ENCODE assay signal across 8 cellular contexts in genomic region chr1:151510957-151511635, GRCh38. TPM values are rescaled to one million over a fixed set of nuclear protein-coding genes. Genes with fewer than 3 reads are reported as not detected.
A peak's percentile ranks its signal among the peaks of the same experiment; 100 is the strongest.
DNase-seq lines count a peak whose midpoint lies in the region; ATAC-seq, FAIRE-seq and TF ChIP-seq lines count a peak whose summit lies in the region.

A gene with protein sequence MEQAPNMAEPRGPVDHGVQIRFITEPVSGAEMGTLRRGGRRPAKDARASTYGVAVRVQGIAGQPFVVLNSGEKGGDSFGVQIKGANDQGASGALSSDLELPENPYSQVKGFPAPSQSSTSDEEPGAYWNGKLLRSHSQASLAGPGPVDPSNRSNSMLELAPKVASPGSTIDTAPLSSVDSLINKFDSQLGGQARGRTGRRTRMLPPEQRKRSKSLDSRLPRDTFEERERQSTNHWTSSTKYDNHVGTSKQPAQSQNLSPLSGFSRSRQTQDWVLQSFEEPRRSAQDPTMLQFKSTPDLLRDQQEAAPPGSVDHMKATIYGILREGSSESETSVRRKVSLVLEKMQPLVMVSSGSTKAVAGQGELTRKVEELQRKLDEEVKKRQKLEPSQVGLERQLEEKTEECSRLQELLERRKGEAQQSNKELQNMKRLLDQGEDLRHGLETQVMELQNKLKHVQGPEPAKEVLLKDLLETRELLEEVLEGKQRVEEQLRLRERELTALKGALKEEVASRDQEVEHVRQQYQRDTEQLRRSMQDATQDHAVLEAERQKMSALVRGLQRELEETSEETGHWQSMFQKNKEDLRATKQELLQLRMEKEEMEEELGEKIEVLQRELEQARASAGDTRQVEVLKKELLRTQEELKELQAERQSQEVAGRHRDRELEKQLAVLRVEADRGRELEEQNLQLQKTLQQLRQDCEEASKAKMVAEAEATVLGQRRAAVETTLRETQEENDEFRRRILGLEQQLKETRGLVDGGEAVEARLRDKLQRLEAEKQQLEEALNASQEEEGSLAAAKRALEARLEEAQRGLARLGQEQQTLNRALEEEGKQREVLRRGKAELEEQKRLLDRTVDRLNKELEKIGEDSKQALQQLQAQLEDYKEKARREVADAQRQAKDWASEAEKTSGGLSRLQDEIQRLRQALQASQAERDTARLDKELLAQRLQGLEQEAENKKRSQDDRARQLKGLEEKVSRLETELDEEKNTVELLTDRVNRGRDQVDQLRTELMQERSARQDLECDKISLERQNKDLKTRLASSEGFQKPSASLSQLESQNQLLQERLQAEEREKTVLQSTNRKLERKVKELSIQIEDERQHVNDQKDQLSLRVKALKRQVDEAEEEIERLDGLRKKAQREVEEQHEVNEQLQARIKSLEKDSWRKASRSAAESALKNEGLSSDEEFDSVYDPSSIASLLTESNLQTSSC (plus strand): TSS chr1:151511387. CDS start chr1:151518520, 7,133 bp downstream.

- 0 out of 7 replicates have a peak, but pooled peaks cover 0 to 3% (median 0%) of the 10 kb centered on the region in 4 experiments for H3K27me3 ChIP-seq in H1 (replicated peaks in 1 of 4; ENCODE audit: control insufficient read depth in 3 of 4, extremely low read depth in 1 of 4, insufficient read depth in 3 of 4, low read length in 3 of 4)

- 0 out of 2 replicates have a peak within 1 kb of the TSS, but pooled peaks have one; percentile 88 for H2AK5ac ChIP-seq in H1 (ENCODE audit: low read depth, low read length)

- CTCF ChIA-PET in activated CD8-positive, alpha-beta memory T cell treated with anti-CD3 and anti-CD28 coated beads, Interleukin-2, amount 10 ng/mL, durations not matched to agents 7 days and 5 days (lab: Charles Lee) = interaction anchor here (1.1 to 2.2 kb wide), 3 partner anchors 29 to 325 kb away, joined by 3 to 8 read pairs (median 7); partner anchors contain the start of gene TUFT1
- CTCF ChIA-PET in H1 (lab: Charles Lee; ENCODE audit: partially characterized antibody) = interaction anchor here (1.0 to 1.5 kb wide), 4 partner anchors 22 to 66 kb away, joined by 3 read pairs; no protein-coding TSS in a partner anchor

- peak within 1 kb of the TSS; percentile 80 to 85 (median 84) for H3K4me3 ChIP-seq in H1 (ENCODE audit: extremely low read depth in 1 of 4, insufficient read depth in 2 of 4, low read depth in 3 of 4, low read length in 4 of 4)

- H4K20me1 ChIP-seq in H1 (replicated peaks in 1 of 2; ENCODE audit: control insufficient read depth in 1 of 2, insufficient read depth in 2 of 2, low read length in 2 of 2) = peaks cover 0 to 2% of the 10 kb centered on the region in 2 experiments

- POLR2A ChIA-PET in H1 (lab: Charles Lee; ENCODE audit: partially characterized antibody) = interaction anchor here (0.6 to 17.1 kb wide), 12 partner anchors 8 to 227 kb away, joined by 3 to 283 read pairs (median 5); partner anchors contain the start of gene TUFT1

- peak within 1 kb of the TSS; percentile 83 for H3K18ac ChIP-seq in H1 (ENCODE audit: extremely low read depth, low read length)

- peak within 1 kb of the TSS; percentile 47 for H2BK120ac ChIP-seq in H1 (replicated peaks; ENCODE audit: low read depth, low read length)

- H3K56ac ChIP-seq in H1 (replicated peaks; ENCODE audit: insufficient read length, low read depth, low read length) = peak within 1 kb of the TSS; percentile 62

- TF ChIP-seq EP300 in H1 (IDR thresholded peaks at IDR 0.05; ENCODE audit: borderline replicate concordance in 1 of 2, low read depth in 2 of 2, low read length in 2 of 2) = no peak

- peak within 1 kb of the TSS; percentile 75 for H3K4me3 Mint-ChIP-seq in activated CD8-positive, alpha-beta memory T cell treated with anti-CD3 and anti-CD28 coated beads, Interleukin-2, amount 10 ng/mL, durations not matched to agents 7 days and 5 days

- H3K36me3 ChIP-seq in H1 (ENCODE audit: control insufficient read depth in 2 of 4, insufficient read depth in 4 of 4, low read length in 3 of 4) = no peaks in the 10 kb centered on the region

- H4K8ac ChIP-seq in H1 (ENCODE audit: extremely low read depth, insufficient read depth, low read length) = peak within 1 kb of the TSS; percentile 31

- H3K4me2 ChIP-seq in H1 (ENCODE audit: insufficient read depth in 1 of 2, low read depth in 2 of 2, low read length in 2 of 2) = peak within 1 kb of the TSS; percentile 83 to 98

- H3K23ac ChIP-seq in H1 (ENCODE audit: insufficient read length) = no peak within 1 kb of the TSS

- peak within 1 kb of the TSS; percentile 56 to 94 (median 83) for H3K9ac ChIP-seq in H1 (replicated peaks in 1 of 4; ENCODE audit: extremely low read depth in 1 of 4, low read depth in 3 of 4, low read length in 3 of 4)

- TF ChIP-seq RAD21 in H1 (IDR thresholded peaks at IDR 0.05 in 1 of 2, conservative IDR thresholded peaks at IDR 0.05 in 1 of 2; ENCODE audit: low read depth in 2 of 2, low read length in 2 of 2) = no peak

- H3K36me3 Mint-ChIP-seq in activated CD8-positive, alpha-beta memory T cell treated with anti-CD3 and anti-CD28 coated beads, Interleukin-2, amount 10 ng/mL, durations not matched to agents 7 days and 5 days = no peaks in the 10 kb centered on the region

- H3K14ac ChIP-seq in H1 (ENCODE audit: insufficient read length) = no peak within 1 kb of the TSS

- H2BK12ac ChIP-seq in H1 (ENCODE audit: low read depth, low read length) = peak within 1 kb of the TSS; percentile 97; the same call in 1 of the 2 replicates

- 3% methylated on average over 47 of the region's 68 CpGs; no CpG with 5 or more reads in 1 of the 2 experiments for WGBS in H1 (ENCODE audit: extremely low coverage in 1 of 2, insufficient coverage in 1 of 2, insufficient read length in 1 of 2, insufficient replicate concordance in 2 of 2, low coverage in 1 of 2, low lambda C conversion rate in 2 of 2, missing lambda C conversion rate in 1 of 2), 2 experiments

- FAIRE-seq in H1 (lab: Jason Lieb, UNC) = no peak

- no peak within 1 kb of the TSS for H2BK20ac ChIP-seq in H1 (ENCODE audit: low read length)

- H2BK15ac ChIP-seq in H1 (ENCODE audit: low read length) = peak within 1 kb of the TSS; percentile 72; the same call in 1 of the 2 replicates

- no peaks in the 10 kb centered on the region for H3K9me3 Mint-ChIP-seq in activated CD8-positive, alpha-beta memory T cell treated with anti-CD3 and anti-CD28 coated beads, Interleukin-2, amount 10 ng/mL, durations not matched to agents 7 days and 5 days (ENCODE audit: low read depth)

- peak; percentile 87 for ATAC-seq in GM19438 (IDR thresholded peaks at IDR 0.05; ENCODE audit: low read depth, unreplicated experiment)
- ATAC-seq in activated CD8-positive, alpha-beta memory T cell treated with anti-CD3 and anti-CD28 coated beads, Interleukin-2, amount 10 ng/mL, durations not matched to agents 7 days and 5 days = peak; percentile 98

- peak within 1 kb of the TSS; percentile 33 for H3K4ac ChIP-seq in H1 (replicated peaks; ENCODE audit: insufficient read length, low read depth, low read length)

- H3K4me1 Mint-ChIP-seq in activated CD8-positive, alpha-beta memory T cell treated with anti-CD3 and anti-CD28 coated beads, Interleukin-2, amount 10 ng/mL, durations not matched to agents 7 days and 5 days = peaks cover 22% of the 10 kb centered on the region

- H3K79me1 ChIP-seq in H1 (ENCODE audit: low read depth, low read length) = peaks cover 14% of the 10 kb centered on the region

- no peak within 1 kb of the TSS for H4K91ac ChIP-seq in H1 (replicated peaks; ENCODE audit: insufficient read length, low read length)

- peaks cover 8% of the 10 kb centered on the region for H3K27me3 Mint-ChIP-seq in activated CD8-positive, alpha-beta memory T cell treated with anti-CD3 and anti-CD28 coated beads, Interleukin-2, amount 10 ng/mL, durations not matched to agents 7 days and 5 days

- H3K27ac Mint-ChIP-seq in activated CD8-positive, alpha-beta memory T cell treated with anti-CD3 and anti-CD28 coated beads, Interleukin-2, amount 10 ng/mL, durations not matched to agents 7 days and 5 days = no peak within 1 kb of the TSS

- no peaks in the 10 kb centered on the region for H3K9me3 ChIP-seq in H1 (ENCODE audit: insufficient read depth in 2 of 2, low read depth in 1 of 2, low read length in 1 of 2)

- peak within 1 kb of the TSS; percentile 82 for H4K5ac ChIP-seq in H1 (ENCODE audit: insufficient read length, low read depth, low read length)

- DNase-seq in Ammon's horn (ENCODE audit: low spot score) (peak; percentile 95), HT1080 (ENCODE audit: low read depth) (peak; percentile 78), NK-92 (lab: John Stamatoyannopoulos, UW; ENCODE audit: unreplicated experiment) (peak; percentile 38), H1 (ENCODE audit: low read depth in 1 of 2, low spot score in 2 of 2) (peak; percentile 88 to 93), mesenteric fat pad (ENCODE audit: low spot score) (peak; percentile 91)
- peak; percentile 88 for DNase-seq in activated CD8-positive, alpha-beta memory T cell treated with anti-CD3 and anti-CD28 coated beads, Interleukin-2, amount 10 ng/mL, durations not matched to agents 7 days and 5 days
- DNase-seq in stimulated activated CD8-positive, alpha-beta memory T cell treated with anti-CD3 and anti-CD28 coated beads, Interleukin-12 subunit alpha, Interleukin-12 subunit beta, amount 100 ng/mL, for 24 hours (ENCODE audit: extremely low read depth) = peak; percentile 60

- H3K23me2 ChIP-seq in H1 (ENCODE audit: low read depth, low read length) = peaks cover 24% of the 10 kb centered on the region

- TF ChIP-seq CTCF in H1 (IDR thresholded peaks at IDR 0.05; ENCODE audit: control extremely low read depth in 1 of 3, insufficient read depth in 1 of 3, low read depth in 1 of 3, low read length in 3 of 3) = no peak

- peaks cover 19 to 33% (median 21%) of the 10 kb centered on the region in 4 experiments for H3K4me1 ChIP-seq in H1 (replicated peaks in 1 of 4; ENCODE audit: control insufficient read depth in 3 of 4, insufficient read depth in 4 of 4, low read length in 3 of 4)

- H3K79me2 ChIP-seq in H1 (ENCODE audit: control insufficient read depth in 1 of 2, insufficient read depth in 2 of 2, low read length in 2 of 2) = peaks cover 0 to 32% of the 10 kb centered on the region in 2 experiments; a peak in 2 of 4 replicates

- peak within 1 kb of the TSS; percentile 88; the same call in 1 of the 2 replicates for H2BK5ac ChIP-seq in H1 (ENCODE audit: low read depth, low read length)

- peak within 1 kb of the TSS; percentile 90 for H3K27ac ChIP-seq in H1 (ENCODE audit: low read depth, low read length)

- H2AFZ ChIP-seq in H1 (ENCODE audit: low read length) = no peak within 1 kb of the TSS; the same call in 1 of the 2 replicates

- peak; percentile 82 to 85 for TF ChIP-seq POLR2A in H1 (IDR thresholded peaks at IDR 0.05; ENCODE audit: control extremely low read depth in 1 of 2, low read depth in 2 of 2, low read length in 2 of 2)

RNA-seq across cellular contexts. Expression of the gene that starts here (rescaled TPM):
- total RNA-seq in HT1080 (2014; rRNA removed; shearing (Covaris generic)) = 1.6 and 2.4 TPM in 2 replicates
- 0.10 TPM in 2 replicates for polyA plus RNA-seq in HT1080 (2015; cell fraction: cytosol; rRNA removed)
- polyA plus RNA-seq in HT1080 (2015; cell fraction: nucleus; rRNA removed) = 3.9 TPM in 2 replicates
- total RNA-seq in activated CD8-positive, alpha-beta memory T cell treated with anti-CD3 and anti-CD28 coated beads, Interleukin-2, amount 10 ng/mL, durations not matched to agents 7 days and 5 days = under 1 TPM; 0.37 to 0.70 TPM
- 52.7 and 54.6 TPM in 2 replicates for total RNA-seq in H1 (2021; fragmentation: NEBNext Ultra II Directional; extraction: Animal tissue kit (Norgen Biotek cat#: 25700))
- 15.9 and 20.4 TPM in 2 replicates for polyA plus RNA-seq in H1 (2011; rRNA removed)
- polyA plus RNA-seq in H1 (2011; cell fraction: cytosol; rRNA removed) = 15.1 TPM
- polyA plus RNA-seq in H1 (2011; cell fraction: nucleus; rRNA removed) = 98.4 TPM
- polyA plus RNA-seq in H1 (2012, experiment 1 of 2) = 47.3 to 55.8 TPM (median 50.2 TPM) in 4 replicates
- 15.9 TPM for polyA plus RNA-seq in H1 (2012, experiment 2 of 2)
- polyA plus RNA-seq in H1 (2013, experiment 1 of 2) = 59.6 TPM
- polyA plus RNA-seq in H1 (2013, experiment 2 of 2) = 59.3 TPM
- 29.1 and 30.2 TPM in 2 replicates for polyA minus RNA-seq in H1 (2011; rRNA and poly(A)+ RNA removed)
- 14.6 TPM for polyA minus RNA-seq in H1 (2011; cell fraction: cytosol; rRNA and poly(A)+ RNA removed)
- 28.5 TPM for polyA minus RNA-seq in H1 (2011; cell fraction: nucleus; rRNA and poly(A)+ RNA removed)
- 0.13 TPM for total RNA-seq in mesenteric fat pad

Comparison
In these comparisons a context has a peak if more than half of its experiments do, and no peak if none do; other contexts are left out.
1. Peak in every context shown above with its lines: DNase-seq, ATAC-seq, H3K4me3 ChIP-seq and H3K27ac ChIP-seq.
2. RNA of the gene that starts here (total RNA-seq): 52.7 to 54.6 TPM in H1; 1.6 to 2.4 TPM in HT1080, 0.37 to 0.70 TPM in activated CD8-positive, alpha-beta memory T cell treated with anti-CD3 and anti-CD28 coated beads, Interleukin-2, amount 10 ng/mL, durations not matched to agents 7 days and 5 days and 0.13 TPM in mesenteric fat pad (single experiment); every median in the first group is over 10 times any median in the second.
3. Peak in DNase-seq and ATAC-seq in activated CD8-positive, alpha-beta memory T cell treated with anti-CD3 and anti-CD28 coated beads, Interleukin-2, amount 10 ng/mL, durations not matched to agents 7 days and 5 days; RNA of the gene not detected or under 1 TPM.
4. Peak in DNase-seq in mesenteric fat pad; RNA of the gene not detected or under 1 TPM.
5. DNase-seq: peak in every context shown above with its lines; median percentile 95 in Ammon's horn; 91 in mesenteric fat pad; 90 in H1; 88 in activated CD8-positive, alpha-beta memory T cell treated with anti-CD3 and anti-CD28 coated beads, Interleukin-2, amount 10 ng/mL, durations not matched to agents 7 days and 5 days; 78 in HT1080; 60 in stimulated activated CD8-positive, alpha-beta memory T cell treated with anti-CD3 and anti-CD28 coated beads, Interleukin-12 subunit alpha, Interleukin-12 subunit beta, amount 100 ng/mL, for 24 hours; 38 in NK-92.